In the genomic region with DNA sequence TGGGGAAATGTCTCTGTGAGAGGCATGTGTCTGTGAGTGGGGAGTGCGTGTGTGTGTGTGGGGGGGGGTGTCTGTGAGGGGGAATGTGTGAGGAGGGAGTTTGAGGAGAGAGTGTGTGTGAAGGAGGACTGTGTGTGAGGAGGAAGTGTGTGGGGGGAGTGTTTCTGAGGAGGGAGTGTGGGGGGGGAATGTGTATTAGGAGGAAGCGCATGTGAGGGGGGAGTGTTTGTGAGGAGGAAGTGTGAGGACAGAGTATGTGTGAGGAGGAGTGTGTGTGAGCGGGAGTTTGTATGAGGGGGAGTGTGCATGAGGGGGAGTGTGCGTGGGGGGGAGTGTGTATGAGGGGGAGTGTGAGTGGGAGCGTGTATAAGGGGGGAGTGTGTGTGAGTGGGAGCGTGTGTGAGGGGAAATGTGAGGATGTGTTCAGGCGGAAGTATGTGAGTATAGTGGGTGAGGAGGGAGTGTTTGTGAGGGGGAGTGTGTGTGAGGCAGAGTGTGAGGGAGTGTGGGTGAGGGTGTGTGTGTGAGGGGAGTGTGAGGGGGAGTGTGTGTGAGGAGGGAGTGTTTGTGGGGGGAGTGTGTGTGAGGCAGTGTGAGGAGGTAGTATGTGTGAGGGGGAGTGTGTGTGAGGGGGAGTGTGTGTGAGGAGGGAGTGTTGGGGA, we compare ENCODE assay signal across 23 cellular contexts. TPM values are rescaled to one million over a fixed set of nuclear protein-coding genes. Genes with fewer than 3 reads are reported as not detected.
A peak's percentile ranks its signal among the peaks of the same experiment; 100 is the strongest.
DNase-seq lines count a peak whose midpoint lies in the region; ATAC-seq and TF ChIP-seq lines count a peak whose summit lies in the region.
"Had no signal": no experiment of that assay in that cellular context is flagged by ENCODE, and none has a peak within 500 bp of the region (broad histone marks: within the 10 kb centered on the region; RNA-seq: fewer than 3 reads in every experiment).

No MANE protein-coding gene starts in this region.

- H3K27me3 Mint-ChIP-seq in effector memory CD8-positive, alpha-beta T cell = no peaks in the 10 kb centered on the region
- H3K27me3 Mint-ChIP-seq: activated CD4-positive, alpha-beta memory T cell treated with anti-CD3 and anti-CD28 coated beads, Interleukin-2, amount 10 ng/mL, durations not matched to agents 7 days and 5 days; activated naive CD8-positive, alpha-beta T cell treated with anti-CD3 and anti-CD28 coated beads, Interleukin-2, amount 10 ng/mL, durations not matched to agents 7 days and 5 days; B cell had no signal

- no peak overlapping the region for H3K4me3 Mint-ChIP-seq in effector memory CD8-positive, alpha-beta T cell
- H3K4me3 Mint-ChIP-seq: activated CD4-positive, alpha-beta memory T cell treated with anti-CD3 and anti-CD28 coated beads, Interleukin-2, amount 10 ng/mL, durations not matched to agents 7 days and 5 days; activated naive CD8-positive, alpha-beta T cell treated with anti-CD3 and anti-CD28 coated beads, Interleukin-2, amount 10 ng/mL, durations not matched to agents 7 days and 5 days; B cell; WTC11 had no signal

- DNase-seq in activated CD8-positive, alpha-beta memory T cell treated with anti-CD3 and anti-CD28 coated beads, Interleukin-2, amount 50 U/mL, for 48 hours = peak; percentile 40
- DNase-seq in activated CD8-positive, alpha-beta memory T cell treated with anti-CD3 and anti-CD28 coated beads for 24 hours = no peak
- peak; percentile 76 for DNase-seq in NB4 (ENCODE audit: low read depth)
- DNase-seq in effector memory CD8-positive, alpha-beta T cell = no peak
- DNase-seq in upper lobe of right lung = no peak
- DNase-seq in T-helper 9 cell = no peak
- DNase-seq in RWPE1 (ENCODE audit: low spot score) = no peak
- DNase-seq: activated CD4-positive, alpha-beta memory T cell treated with anti-CD3 and anti-CD28 coated beads, Interleukin-2, amount 10 ng/mL, durations not matched to agents 7 days and 5 days; activated effector memory CD4-positive, alpha-beta T cell treated with Interleukin-2 at 50 U/mL for 16 hours; activated naive CD8-positive, alpha-beta T cell treated with anti-CD3 and anti-CD28 coated beads, Interleukin-2, amount 10 ng/mL, durations not matched to agents 7 days and 5 days; activated T-cell treated with anti-CD3 and anti-CD28 coated beads for 4 hours; Caco-2; glutamatergic neuron; H7; IMR-90; kidney glomerular epithelial cell; NCI-H1436 treated with DMSO at 0.1 percent for 48 hours; NCI-H2171; NCI-H524 treated with DMSO at 0.1 percent for 48 hours; upper lobe of left lung had no signal

- H3K4me3 ChIP-seq in NB4 (ENCODE audit: low read depth, low read length) = no peak overlapping the region
- H3K4me3 ChIP-seq in upper lobe of right lung = no peak overlapping the region
- H3K4me3 ChIP-seq: upper lobe of left lung had no signal

- H3K9me3 ChIP-seq in upper lobe of right lung = no peaks in the 10 kb centered on the region
- H3K9me3 ChIP-seq: Caco-2, upper lobe of left lung had no signal

- H3K27ac ChIP-seq in upper lobe of right lung (no peak overlapping the region), RWPE1 (no peak overlapping the region)
- H3K27ac ChIP-seq: upper lobe of left lung had no signal

- intact Hi-C loops in upper lobe of right lung (cut with DNase I) = no loop called here

- peaks cover 0 to 1% of the 10 kb centered on the region in 2 donors for H3K4me1 Mint-ChIP-seq in effector memory CD8-positive, alpha-beta T cell (ENCODE audit: low read depth in 2 of 2)

- no peaks in the 10 kb centered on the region for H3K36me3 ChIP-seq in upper lobe of right lung
- H3K36me3 ChIP-seq: upper lobe of left lung had no signal

- CTCF ChIA-PET in RWPE1 (lab: Yijun Ruan, JAX) = no interaction called here

- no peaks in the 10 kb centered on the region for H3K27me3 ChIP-seq in upper lobe of right lung
- H3K27me3 ChIP-seq: upper lobe of left lung had no signal

- no peaks in the 10 kb centered on the region for H3K9me3 Mint-ChIP-seq in effector memory CD8-positive, alpha-beta T cell
- H3K9me3 Mint-ChIP-seq: activated CD4-positive, alpha-beta memory T cell treated with anti-CD3 and anti-CD28 coated beads, Interleukin-2, amount 10 ng/mL, durations not matched to agents 7 days and 5 days; activated naive CD8-positive, alpha-beta T cell treated with anti-CD3 and anti-CD28 coated beads, Interleukin-2, amount 10 ng/mL, durations not matched to agents 7 days and 5 days; WTC11 had no signal

- no peak for TF ChIP-seq CTCF in NB4 (IDR thresholded peaks at IDR 0.05; ENCODE audit: low read depth, low read length)
- TF ChIP-seq CTCF in upper lobe of right lung (IDR thresholded peaks at IDR 0.05) = no peak
- TF ChIP-seq CTCF in RWPE1 (conservative IDR thresholded peaks at IDR 0.05; ENCODE audit: low read depth) = no peak

- TF ChIP-seq POLR2A in NB4 (IDR thresholded peaks at IDR 0.05; ENCODE audit: extremely low read depth, insufficient read length) = no peak

- POLR2A ChIA-PET in RWPE1 (lab: Yijun Ruan, JAX; ENCODE audit: low non-redundant PET) = no interaction called here

- H3K27ac Mint-ChIP-seq in effector memory CD8-positive, alpha-beta T cell = peak overlapping the region; percentile 9 to 39
- H3K27ac Mint-ChIP-seq: activated CD4-positive, alpha-beta memory T cell treated with anti-CD3 and anti-CD28 coated beads, Interleukin-2, amount 10 ng/mL, durations not matched to agents 7 days and 5 days; B cell had no signal

- H3K36me3 Mint-ChIP-seq in effector memory CD8-positive, alpha-beta T cell (ENCODE audit: insufficient read depth) = peaks cover 3% of the 10 kb centered on the region

- no peaks in the 10 kb centered on the region for H3K4me1 ChIP-seq in upper lobe of right lung
- H3K4me1 ChIP-seq: Caco-2, upper lobe of left lung had no signal

- ATAC-seq in effector memory CD8-positive, alpha-beta T cell (replicated peaks) = no peak
- peak; percentile 25 for ATAC-seq in upper lobe of right lung
- no peak for ATAC-seq in activated CD4-positive, CD25-positive, alpha-beta regulatory T cell treated with anti-CD3 and anti-CD28 coated beads, Interleukin-2, amount 50 U/mL, for 24 hours
- ATAC-seq: WTC11 had no signal

RNA-seq across cellular contexts. Expression of a gene that starts 21.8 kb away (rescaled TPM):
- total RNA-seq in upper lobe of right lung = 4.9 TPM
- total RNA-seq: IMR-90 had no signal

Comparison
In these comparisons a context has a peak if more than half of its experiments do, and no peak if none do; other contexts are left out.
1. DNase-seq: peak in activated CD8-positive, alpha-beta memory T cell treated with anti-CD3 and anti-CD28 coated beads, Interleukin-2, amount 50 U/mL, for 48 hours (single experiment) and NB4 (single experiment); none in activated CD8-positive, alpha-beta memory T cell treated with anti-CD3 and anti-CD28 coated beads for 24 hours (single experiment), effector memory CD8-positive, alpha-beta T cell (0 of 3), upper lobe of right lung (single experiment), T-helper 9 cell (single experiment) and RWPE1 (single experiment).